1 cellular context compared by ENCODE assay signal in the genomic region with DNA sequence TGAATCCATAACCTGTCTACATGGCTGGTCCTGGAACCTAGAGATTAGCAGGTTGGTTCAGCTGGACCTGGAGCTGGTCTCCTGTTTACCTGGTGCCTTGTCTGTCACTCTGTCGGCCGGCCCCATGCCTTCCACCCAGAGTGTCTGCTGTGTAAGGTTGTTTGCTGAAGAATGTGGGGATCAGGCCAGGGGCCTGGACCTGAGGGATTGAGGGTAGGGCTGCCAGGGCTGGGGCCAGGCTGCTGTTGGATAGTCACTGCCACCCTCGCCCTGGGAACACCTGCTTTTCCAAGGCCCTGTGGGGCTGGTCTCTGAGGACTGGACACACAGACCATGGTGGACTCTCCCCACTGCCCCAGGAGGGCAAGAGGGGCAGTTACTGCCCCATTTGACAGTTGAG.
TF ChIP-seq lines count a peak whose summit lies in the region.

No MANE protein-coding gene starts in this region.

TF ChIP-seq in WTC11, 78 proteins besides CTCF, POLR2A, EP300 and RAD21:
- TF ChIP-seq, protein P1, sequence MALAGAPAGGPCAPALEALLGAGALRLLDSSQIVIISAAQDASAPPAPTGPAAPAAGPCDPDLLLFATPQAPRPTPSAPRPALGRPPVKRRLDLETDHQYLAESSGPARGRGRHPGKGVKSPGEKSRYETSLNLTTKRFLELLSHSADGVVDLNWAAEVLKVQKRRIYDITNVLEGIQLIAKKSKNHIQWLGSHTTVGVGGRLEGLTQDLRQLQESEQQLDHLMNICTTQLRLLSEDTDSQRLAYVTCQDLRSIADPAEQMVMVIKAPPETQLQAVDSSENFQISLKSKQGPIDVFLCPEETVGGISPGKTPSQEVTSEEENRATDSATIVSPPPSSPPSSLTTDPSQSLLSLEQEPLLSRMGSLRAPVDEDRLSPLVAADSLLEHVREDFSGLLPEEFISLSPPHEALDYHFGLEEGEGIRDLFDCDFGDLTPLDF (CRISPR knock-in tag; IDR thresholded peaks at IDR 0.05), result no peak
- TF ChIP-seq ZNF219 (CRISPR knock-in tag; IDR thresholded peaks at IDR 0.05; ENCODE audit: borderline replicate concordance) (no peak), SMAD4 (CRISPR knock-in tag; IDR thresholded peaks at IDR 0.05) (no peak), ZNF138 (CRISPR knock-in tag; conservative IDR thresholded peaks at IDR 0.05) (no peak), ATF6 (CRISPR knock-in tag; IDR thresholded peaks at IDR 0.05) (no peak), RORB (CRISPR knock-in tag; IDR thresholded peaks at IDR 0.05) (no peak), ETV6 (CRISPR knock-in tag; IDR thresholded peaks at IDR 0.05) (no peak), ELF4 (CRISPR knock-in tag; IDR thresholded peaks at IDR 0.05; ENCODE audit: low read depth) (no peak), ZNF121 (CRISPR knock-in tag; IDR thresholded peaks at IDR 0.05) (no peak), EMX1 (CRISPR knock-in tag; IDR thresholded peaks at IDR 0.05) (no peak), NFATC4 (CRISPR knock-in tag; IDR thresholded peaks at IDR 0.05) (no peak), ZSCAN18 (CRISPR knock-in tag; IDR thresholded peaks at IDR 0.05) (no peak), ZNF425 (CRISPR knock-in tag; conservative IDR thresholded peaks at IDR 0.05) (no peak), FOXK1 (CRISPR knock-in tag; IDR thresholded peaks at IDR 0.05) (no peak), TEAD1 (CRISPR knock-in tag; IDR thresholded peaks at IDR 0.05) (no peak), JAZF1 (CRISPR knock-in tag; IDR thresholded peaks at IDR 0.05) (no peak), ZNF232 (CRISPR knock-in tag; IDR thresholded peaks at IDR 0.05) (no peak), CREM (CRISPR knock-in tag; IDR thresholded peaks at IDR 0.05) (no peak), AR (CRISPR knock-in tag; IDR thresholded peaks at IDR 0.05) (no peak)
- TF ChIP-seq, protein P2, sequence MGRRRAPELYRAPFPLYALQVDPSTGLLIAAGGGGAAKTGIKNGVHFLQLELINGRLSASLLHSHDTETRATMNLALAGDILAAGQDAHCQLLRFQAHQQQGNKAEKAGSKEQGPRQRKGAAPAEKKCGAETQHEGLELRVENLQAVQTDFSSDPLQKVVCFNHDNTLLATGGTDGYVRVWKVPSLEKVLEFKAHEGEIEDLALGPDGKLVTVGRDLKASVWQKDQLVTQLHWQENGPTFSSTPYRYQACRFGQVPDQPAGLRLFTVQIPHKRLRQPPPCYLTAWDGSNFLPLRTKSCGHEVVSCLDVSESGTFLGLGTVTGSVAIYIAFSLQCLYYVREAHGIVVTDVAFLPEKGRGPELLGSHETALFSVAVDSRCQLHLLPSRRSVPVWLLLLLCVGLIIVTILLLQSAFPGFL (CRISPR knock-in tag; IDR thresholded peaks at IDR 0.05; ENCODE audit: borderline replicate concordance), result no peak
